Comparison of ENCODE assay signal across 15 cellular contexts in genomic region chr5:109053995-109054417, GRCh38.
A peak's percentile ranks its signal among the peaks of the same experiment; 100 is the strongest.
DNase-seq lines count a peak whose midpoint lies in the region; ATAC-seq and TF ChIP-seq lines count a peak whose summit lies in the region.
"Had no signal": no experiment of that assay in that cellular context is flagged by ENCODE, and none has a peak within 500 bp of the region (broad histone marks: within the 10 kb centered on the region; RNA-seq: fewer than 3 reads in every experiment).

No MANE protein-coding gene starts in this region.

- TF ChIP-seq CTCF in AG10803 (conservative IDR thresholded peaks at IDR 0.05; ENCODE audit: low read length) (no peak), astrocyte of the spinal cord (IDR thresholded peaks at IDR 0.05; ENCODE audit: low read depth, low read length) (no peak), Calu3 (IDR thresholded peaks at IDR 0.05; ENCODE audit: unreplicated experiment) (no peak), tibial nerve (IDR thresholded peaks at IDR 0.05) (no peak)

- TF ChIP-seq EP300 in tibial nerve (IDR thresholded peaks at IDR 0.05), result no peak

- H3K4me3 ChIP-seq in AG10803 (ENCODE audit: low read length), result no peak overlapping the region
- H3K4me3 ChIP-seq in astrocyte of the spinal cord (ENCODE audit: low read depth, low read length), result no peak overlapping the region
- H3K4me3 ChIP-seq in tibial nerve, result no peak overlapping the region
- H3K4me3 ChIP-seq: lower lobe of right lung, thoracic aorta had no signal

- WGBS in tibial nerve, 2 donors, result 46 to 48% methylated on average over 4 of the region's 4 CpGs

- intact Hi-C loops in Calu3 (cut with micrococcal nuclease; ENCODE audit: unreplicated experiment), result no loop called here

- H3K27me3 ChIP-seq in tibial nerve, result no peaks in the 10 kb centered on the region

- H3K27ac Mint-ChIP-seq in Calu3 (ENCODE audit: unreplicated experiment), result no peak overlapping the region
- H3K27ac Mint-ChIP-seq: activated T-helper 2 cell treated with anti-CD3 and anti-CD28 coated beads, Interferon-gamma antibody, Interleukin-2, Interleukin-4, amounts not matched to agents 10 μg/mL and 5 μg/mL and 100 μg/mL, durations not matched to agents 14 hours and 24 hours and 36 hours had no signal

- H3K4me3 Mint-ChIP-seq in Calu3 (ENCODE audit: low read depth, unreplicated experiment), result no peak overlapping the region

- H3K27me3 Mint-ChIP-seq in Calu3 (ENCODE audit: unreplicated experiment), result no peaks in the 10 kb centered on the region

- ATAC-seq in GM19395 (IDR thresholded peaks at IDR 0.05; ENCODE audit: unreplicated experiment), result peak; percentile 90
- ATAC-seq in HG02938 (IDR thresholded peaks at IDR 0.05; ENCODE audit: unreplicated experiment), result peak; percentile 73
- ATAC-seq: lower lobe of right lung had no signal

- no peaks in the 10 kb centered on the region for H3K4me1 Mint-ChIP-seq in Calu3 (ENCODE audit: low read depth, unreplicated experiment)

- no peak overlapping the region for H3K27ac ChIP-seq in tibial nerve
- H3K27ac ChIP-seq: lower lobe of right lung, thoracic aorta, VCaP had no signal

- CTCF ChIA-PET in Calu3 (lab: Charles Lee), result no interaction called here

- no peaks in the 10 kb centered on the region for H3K9me3 Mint-ChIP-seq in Calu3 (ENCODE audit: low read depth, unreplicated experiment)
- H3K9me3 Mint-ChIP-seq: activated T-helper 2 cell treated with anti-CD3 and anti-CD28 coated beads, Interferon-gamma antibody, Interleukin-2, Interleukin-4, amounts not matched to agents 10 μg/mL and 5 μg/mL and 100 μg/mL, durations not matched to agents 14 hours and 24 hours and 36 hours had no signal

- no peaks in the 10 kb centered on the region for H3K9me3 ChIP-seq in tibial nerve
- H3K9me3 ChIP-seq: lower lobe of right lung, thoracic aorta had no signal

- no TSS peak for BruUV-seq in Calu3 (replicated peaks; lab: Mats Ljungman, UMichigan)

- peak; percentile 87 for DNase-seq in AG10803 (ENCODE audit: low read depth)
- DNase-seq in astrocyte of the spinal cord (ENCODE audit: low read depth, low spot score), result peak; percentile 36
- no peak for DNase-seq in Calu3
- no peak for DNase-seq in tibial nerve (ENCODE audit: low spot score in 2 of 2)
- no peak for DNase-seq in superior temporal gyrus (ENCODE audit: extremely low spot score)
- no peak for DNase-seq in NCI-H345 (lab: John Stamatoyannopoulos, UW)
- DNase-seq: cortex of kidney, GOT3, lower lobe of right lung, NCI-H2081 had no signal

- H3K36me3 ChIP-seq in tibial nerve, result peaks cover 0 to 21% (median 0%) of the 10 kb centered on the region in 3 donors
- H3K36me3 ChIP-seq: lower lobe of right lung had no signal

- no peak for TF ChIP-seq POLR2A in tibial nerve (IDR thresholded peaks at IDR 0.05)

- in situ Hi-C loops in astrocyte of the spinal cord (cut with HindIII; ENCODE audit: low sequenced_read_pairs), result no loop called here

- H3K4me1 ChIP-seq in tibial nerve, result peaks cover 0 to 3% (median 0%) of the 10 kb centered on the region in 4 donors
- H3K4me1 ChIP-seq: lower lobe of right lung had no signal

- no peaks in the 10 kb centered on the region for H3K36me3 Mint-ChIP-seq in Calu3 (ENCODE audit: insufficient read depth, unreplicated experiment)

Comparison
In these comparisons a context has a peak if more than half of its experiments do, and no peak if none do; other contexts are left out.
1. DNase-seq: peak in AG10803 (single experiment) and astrocyte of the spinal cord (single experiment); none in Calu3 (single experiment), tibial nerve (0 of 2), superior temporal gyrus (single experiment) and NCI-H345 (single experiment).